7 cellular contexts compared by ENCODE assay signal in the genomic region with DNA sequence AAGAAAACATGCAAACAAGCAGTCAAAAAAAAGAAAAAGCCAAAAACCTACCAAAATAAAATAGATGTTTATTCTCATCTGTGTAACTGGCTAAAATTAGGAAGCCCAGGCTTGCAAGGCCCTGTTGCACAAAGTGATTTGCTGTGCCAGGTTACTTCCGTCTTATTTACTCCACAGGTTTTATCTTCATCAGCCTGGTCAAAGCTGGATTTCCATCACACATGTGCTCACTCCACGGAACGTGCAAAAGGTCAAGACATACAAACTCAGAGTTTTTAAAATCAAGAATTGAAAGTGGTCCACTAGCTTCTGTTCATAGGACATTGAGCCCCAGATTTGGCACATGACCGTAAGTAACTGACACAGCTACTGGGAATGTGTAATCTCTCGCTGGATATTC. TPM values are rescaled to one million over a fixed set of nuclear protein-coding genes. Genes with fewer than 3 reads are reported as not detected.
"Had no signal": no experiment of that assay in that cellular context is flagged by ENCODE, and none has a peak within 500 bp of the region (broad histone marks: within the 10 kb centered on the region; RNA-seq: fewer than 3 reads in every experiment).

No MANE protein-coding gene starts in this region.

- H3K27ac ChIP-seq: HL-60 had no signal

- H3K4me3 ChIP-seq: K562 had no signal

- DNase-seq: IMR-90, KBM-7 had no signal

- FAIRE-seq: HTR-8/SVneo, K562 had no signal

- ATAC-seq: K562 had no signal

RNA-seq across cellular contexts. Expression of a gene that starts 14.8 kb away (rescaled TPM):
- total RNA-seq: HT-29 had no signal
- polyA plus RNA-seq: IgD-negative memory B cell had no signal
